ENCODE assay signal across 1 cellular context in the genomic region with DNA sequence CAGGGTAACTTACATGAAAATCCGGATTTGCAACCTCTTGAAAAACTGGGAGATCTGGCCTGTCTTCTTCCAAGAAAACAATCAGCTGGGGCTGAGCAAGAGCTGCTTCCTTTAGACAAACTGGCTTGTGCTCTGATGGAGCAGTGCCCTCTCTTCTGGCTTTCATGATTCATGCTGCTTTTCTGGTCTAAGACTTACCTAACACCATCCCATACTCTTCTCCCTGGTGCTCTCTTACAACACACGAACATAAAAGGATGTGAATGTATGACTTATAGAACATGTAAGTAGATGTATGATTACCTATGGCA.
TF ChIP-seq lines count a peak whose summit lies in the region.

No MANE protein-coding gene starts in this region.

TF ChIP-seq in GM23338, 12 proteins besides CTCF, POLR2A, EP300 and RAD21 (continued from another document):
- TF ChIP-seq, protein P1, sequence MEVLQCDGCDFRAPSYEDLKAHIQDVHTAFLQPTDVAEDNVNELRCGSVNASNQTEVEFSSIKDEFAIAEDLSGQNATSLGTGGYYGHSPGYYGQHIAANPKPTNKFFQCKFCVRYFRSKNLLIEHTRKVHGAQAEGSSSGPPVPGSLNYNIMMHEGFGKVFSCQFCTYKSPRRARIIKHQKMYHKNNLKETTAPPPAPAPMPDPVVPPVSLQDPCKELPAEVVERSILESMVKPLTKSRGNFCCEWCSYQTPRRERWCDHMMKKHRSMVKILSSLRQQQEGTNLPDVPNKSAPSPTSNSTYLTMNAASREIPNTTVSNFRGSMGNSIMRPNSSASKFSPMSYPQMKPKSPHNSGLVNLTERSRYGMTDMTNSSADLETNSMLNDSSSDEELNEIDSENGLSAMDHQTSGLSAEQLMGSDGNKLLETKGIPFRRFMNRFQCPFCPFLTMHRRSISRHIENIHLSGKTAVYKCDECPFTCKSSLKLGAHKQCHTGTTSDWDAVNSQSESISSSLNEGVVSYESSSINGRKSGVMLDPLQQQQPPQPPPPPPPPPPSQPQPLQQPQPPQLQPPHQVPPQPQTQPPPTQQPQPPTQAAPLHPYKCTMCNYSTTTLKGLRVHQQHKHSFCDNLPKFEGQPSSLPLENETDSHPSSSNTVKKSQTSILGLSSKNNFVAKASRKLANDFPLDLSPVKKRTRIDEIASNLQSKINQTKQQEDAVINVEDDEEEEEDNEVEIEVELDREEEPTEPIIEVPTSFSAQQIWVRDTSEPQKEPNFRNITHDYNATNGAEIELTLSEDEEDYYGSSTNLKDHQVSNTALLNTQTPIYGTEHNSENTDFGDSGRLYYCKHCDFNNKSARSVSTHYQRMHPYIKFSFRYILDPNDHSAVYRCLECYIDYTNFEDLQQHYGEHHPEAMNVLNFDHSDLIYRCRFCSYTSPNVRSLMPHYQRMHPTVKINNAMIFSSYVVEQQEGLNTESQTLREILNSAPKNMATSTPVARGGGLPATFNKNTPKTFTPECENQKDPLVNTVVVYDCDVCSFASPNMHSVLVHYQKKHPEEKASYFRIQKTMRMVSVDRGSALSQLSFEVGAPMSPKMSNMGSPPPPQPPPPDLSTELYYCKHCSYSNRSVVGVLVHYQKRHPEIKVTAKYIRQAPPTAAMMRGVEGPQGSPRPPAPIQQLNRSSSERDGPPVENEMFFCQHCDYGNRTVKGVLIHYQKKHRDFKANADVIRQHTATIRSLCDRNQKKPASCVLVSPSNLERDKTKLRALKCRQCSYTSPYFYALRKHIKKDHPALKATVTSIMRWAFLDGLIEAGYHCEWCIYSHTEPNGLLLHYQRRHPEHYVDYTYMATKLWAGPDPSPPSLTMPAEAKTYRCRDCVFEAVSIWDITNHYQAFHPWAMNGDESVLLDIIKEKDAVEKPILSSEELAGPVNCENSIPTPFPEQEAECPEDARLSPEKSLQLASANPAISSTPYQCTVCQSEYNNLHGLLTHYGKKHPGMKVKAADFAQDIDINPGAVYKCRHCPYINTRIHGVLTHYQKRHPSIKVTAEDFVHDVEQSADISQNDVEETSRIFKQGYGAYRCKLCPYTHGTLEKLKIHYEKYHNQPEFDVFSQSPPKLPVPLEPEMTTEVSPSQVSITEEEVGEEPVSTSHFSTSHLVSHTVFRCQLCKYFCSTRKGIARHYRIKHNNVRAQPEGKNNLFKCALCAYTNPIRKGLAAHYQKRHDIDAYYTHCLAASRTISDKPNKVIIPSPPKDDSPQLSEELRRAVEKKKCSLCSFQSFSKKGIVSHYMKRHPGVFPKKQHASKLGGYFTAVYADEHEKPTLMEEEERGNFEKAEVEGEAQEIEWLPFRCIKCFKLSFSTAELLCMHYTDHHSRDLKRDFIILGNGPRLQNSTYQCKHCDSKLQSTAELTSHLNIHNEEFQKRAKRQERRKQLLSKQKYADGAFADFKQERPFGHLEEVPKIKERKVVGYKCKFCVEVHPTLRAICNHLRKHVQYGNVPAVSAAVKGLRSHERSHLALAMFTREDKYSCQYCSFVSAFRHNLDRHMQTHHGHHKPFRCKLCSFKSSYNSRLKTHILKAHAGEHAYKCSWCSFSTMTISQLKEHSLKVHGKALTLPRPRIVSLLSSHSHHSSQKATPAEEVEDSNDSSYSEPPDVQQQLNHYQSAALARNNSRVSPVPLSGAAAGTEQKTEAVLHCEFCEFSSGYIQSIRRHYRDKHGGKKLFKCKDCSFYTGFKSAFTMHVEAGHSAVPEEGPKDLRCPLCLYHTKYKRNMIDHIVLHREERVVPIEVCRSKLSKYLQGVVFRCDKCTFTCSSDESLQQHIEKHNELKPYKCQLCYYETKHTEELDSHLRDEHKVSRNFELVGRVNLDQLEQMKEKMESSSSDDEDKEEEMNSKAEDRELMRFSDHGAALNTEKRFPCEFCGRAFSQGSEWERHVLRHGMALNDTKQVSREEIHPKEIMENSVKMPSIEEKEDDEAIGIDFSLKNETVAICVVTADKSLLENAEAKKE (CRISPR knock-in tag; IDR thresholded peaks at IDR 0.05), result no peak
